In the genomic region with DNA sequence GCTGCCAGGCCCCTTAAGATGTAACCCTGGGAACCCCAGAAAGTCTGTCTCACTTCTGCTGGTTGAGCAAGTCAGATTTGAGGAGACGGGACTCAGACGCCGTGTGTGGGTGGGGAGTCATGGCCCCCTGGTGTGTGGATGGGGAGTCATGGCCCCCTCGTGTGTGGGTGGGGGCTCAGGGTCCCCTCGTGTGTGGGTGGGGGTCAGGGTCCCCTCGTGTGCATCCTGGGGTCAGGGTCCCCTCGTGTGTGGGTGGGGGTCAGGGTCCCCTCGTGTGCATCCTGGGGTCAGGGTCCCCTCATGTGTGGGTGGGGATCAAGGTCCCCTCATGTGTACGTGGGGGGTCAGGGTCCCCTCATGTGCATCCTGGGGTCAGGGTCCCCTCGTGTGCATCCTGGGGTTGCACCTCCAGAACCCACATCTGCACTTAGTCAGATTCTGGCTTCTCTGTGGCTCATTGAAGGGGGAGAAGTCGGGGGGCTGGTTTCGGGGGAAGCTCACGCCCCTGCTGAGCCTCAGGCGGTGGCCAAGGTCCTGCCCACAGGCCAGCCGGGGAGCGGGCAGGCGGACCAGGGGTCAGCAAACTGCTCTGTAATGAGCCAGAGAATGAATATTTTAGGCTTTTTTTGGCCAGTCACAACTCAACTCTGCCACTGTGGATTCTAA, we compare ENCODE assay signal across 12 cellular contexts. TPM values are rescaled to one million over a fixed set of nuclear protein-coding genes. Genes with fewer than 3 reads are reported as not detected.
DNase-seq lines count a peak whose midpoint lies in the region; ATAC-seq and TF ChIP-seq lines count a peak whose summit lies in the region.
"Had no signal": no experiment of that assay in that cellular context is flagged by ENCODE, and none has a peak within 500 bp of the region (broad histone marks: within the 10 kb centered on the region; RNA-seq: fewer than 3 reads in every experiment).

No MANE protein-coding gene starts in this region.

- H3K27me3 ChIP-seq in left ventricle myocardium inferior (ENCODE audit: low read depth) (no peaks in the 10 kb centered on the region), aorta (ENCODE audit: control insufficient read depth in 1 of 2, insufficient read depth in 2 of 2, low read length in 1 of 2) (no peaks in the 10 kb centered on the region)
- H3K27me3 ChIP-seq: adrenal gland had no signal

- TF ChIP-seq CTCF in left ventricle myocardium inferior (IDR thresholded peaks at IDR 0.05; ENCODE audit: borderline replicate concordance), result no peak

- H3K4me1 Mint-ChIP-seq in stimulated activated naive CD8-positive, alpha-beta T cell treated with anti-CD3 and anti-CD28 coated beads, Interleukin-15, amount 100 ng/mL, for 72 hours, result peaks cover 53% of the 10 kb centered on the region

- peak; percentile 11 for ATAC-seq in stimulated activated naive CD8-positive, alpha-beta T cell treated with anti-CD3 and anti-CD28 coated beads, Interleukin-15, amount 100 ng/mL, for 72 hours
- no peak for ATAC-seq in stimulated activated naive CD8-positive, alpha-beta T cell treated with anti-CD3 and anti-CD28 coated beads, Interleukin-15, Interleukin-2, amounts not matched to agents 100 U/mL and 50 U/mL, for 24 hours
- ATAC-seq in aorta (ENCODE audit: low FRiP score) (no peak), HG03159 (IDR thresholded peaks at IDR 0.05; ENCODE audit: unreplicated experiment) (no peak), GM18870 (IDR thresholded peaks at IDR 0.05; ENCODE audit: unreplicated experiment) (no peak)

- WGBS in aorta, 2 donors, result 48 to 55% methylated on average over 17 of the region's 17 CpGs

- H3K27ac ChIP-seq in left ventricle myocardium inferior (replicated peaks) (peak overlapping the region; percentile 87), aorta (ENCODE audit: low read depth in 1 of 2, low read length in 2 of 2) (peak overlapping the region; percentile 84 to 96)

- H3K9me3 ChIP-seq in left ventricle myocardium inferior (replicated peaks) (no peaks in the 10 kb centered on the region), aorta (ENCODE audit: control insufficient read depth, low read length) (no peaks in the 10 kb centered on the region)
- H3K9me3 ChIP-seq: adrenal gland had no signal

- no peaks in the 10 kb centered on the region for H3K9me3 Mint-ChIP-seq in stimulated activated naive CD8-positive, alpha-beta T cell treated with anti-CD3 and anti-CD28 coated beads, Interleukin-15, amount 100 ng/mL, for 72 hours

- H3K27me3 Mint-ChIP-seq in stimulated activated naive CD8-positive, alpha-beta T cell treated with anti-CD3 and anti-CD28 coated beads, Interleukin-15, amount 100 ng/mL, for 72 hours, result no peaks in the 10 kb centered on the region

- H3K36me3 ChIP-seq in left ventricle myocardium inferior (no peaks in the 10 kb centered on the region), aorta (ENCODE audit: control insufficient read depth in 1 of 2, insufficient read depth in 2 of 2, low read length in 1 of 2) (no peaks in the 10 kb centered on the region)
- H3K36me3 ChIP-seq: adrenal gland had no signal

- H3K4me3 Mint-ChIP-seq in stimulated activated naive CD8-positive, alpha-beta T cell treated with anti-CD3 and anti-CD28 coated beads, Interleukin-15, amount 100 ng/mL, for 72 hours, result no peak overlapping the region

- H3K4me3 ChIP-seq in left ventricle myocardium inferior (no peak overlapping the region), aorta (ENCODE audit: low read length in 2 of 2) (no peak overlapping the region)
- H3K4me3 ChIP-seq: adrenal gland, smooth muscle cell had no signal

- no peak for DNase-seq in stimulated activated naive CD8-positive, alpha-beta T cell treated with anti-CD3 and anti-CD28 coated beads, Interleukin-15, amount 100 ng/mL, for 72 hours
- DNase-seq in stimulated activated naive CD8-positive, alpha-beta T cell treated with anti-CD3 and anti-CD28 coated beads, Interleukin-15, Interleukin-2, amounts not matched to agents 100 U/mL and 50 U/mL, for 24 hours, result no peak
- DNase-seq in left ventricle myocardium inferior, result peak; percentile 0
- DNase-seq in posterior vena cava (ENCODE audit: low spot score), result peak; percentile 8
- peak; percentile 46 to 57 for DNase-seq in aorta
- DNase-seq in foreskin melanocyte, result no peak
- DNase-seq: DMS153, naive B cell had no signal

- no peak overlapping the region for H3K27ac Mint-ChIP-seq in stimulated activated naive CD8-positive, alpha-beta T cell treated with anti-CD3 and anti-CD28 coated beads, Interleukin-15, amount 100 ng/mL, for 72 hours
- H3K27ac Mint-ChIP-seq: naive B cell had no signal

- H3K4me1 ChIP-seq in left ventricle myocardium inferior, result peaks cover 77% of the 10 kb centered on the region
- no peaks in the 10 kb centered on the region for H3K4me1 ChIP-seq in aorta (ENCODE audit: control insufficient read depth in 1 of 2, insufficient read depth in 2 of 2, low read length in 2 of 2)

- intact Hi-C loops in left ventricle myocardium inferior (cut with micrococcal nuclease) (no loop called here), posterior vena cava (cut with DNase I) (no loop called here), aorta (cut with DNase I) (loop anchor here (1.0 to 5.0 kb wide), 3 partner anchors 43 to 86 kb away; a partner anchor contains a TSS)

RNA-seq across cellular contexts. Expression of a gene that starts 33.4 kb away (rescaled TPM):
- total RNA-seq in left ventricle myocardium inferior (20.9 TPM), posterior vena cava (10 to 100 TPM; 27.1 to 27.4 TPM), aorta (10 to 100 TPM; 35.8 to 52.2 TPM)
- polyA plus RNA-seq in aorta, result 10 to 100 TPM; 12.6 to 49.1 TPM

Comparison
In these comparisons a context has a peak if more than half of its experiments do, and no peak if none do; other contexts are left out.
1. DNase-seq: peak in left ventricle myocardium inferior (single experiment), posterior vena cava (single experiment) and aorta (2 of 2); none in stimulated activated naive CD8-positive, alpha-beta T cell treated with anti-CD3 and anti-CD28 coated beads, Interleukin-15, amount 100 ng/mL, for 72 hours (0 of 2), stimulated activated naive CD8-positive, alpha-beta T cell treated with anti-CD3 and anti-CD28 coated beads, Interleukin-15, Interleukin-2, amounts not matched to agents 100 U/mL and 50 U/mL, for 24 hours (single experiment) and foreskin melanocyte (single experiment).
2. intact Hi-C loops: an anchor here in aorta (1.0 to 5.0 kb wide); none called in left ventricle myocardium inferior and posterior vena cava.